Comparison of ENCODE assay signal across 8 cellular contexts in the genomic region with DNA sequence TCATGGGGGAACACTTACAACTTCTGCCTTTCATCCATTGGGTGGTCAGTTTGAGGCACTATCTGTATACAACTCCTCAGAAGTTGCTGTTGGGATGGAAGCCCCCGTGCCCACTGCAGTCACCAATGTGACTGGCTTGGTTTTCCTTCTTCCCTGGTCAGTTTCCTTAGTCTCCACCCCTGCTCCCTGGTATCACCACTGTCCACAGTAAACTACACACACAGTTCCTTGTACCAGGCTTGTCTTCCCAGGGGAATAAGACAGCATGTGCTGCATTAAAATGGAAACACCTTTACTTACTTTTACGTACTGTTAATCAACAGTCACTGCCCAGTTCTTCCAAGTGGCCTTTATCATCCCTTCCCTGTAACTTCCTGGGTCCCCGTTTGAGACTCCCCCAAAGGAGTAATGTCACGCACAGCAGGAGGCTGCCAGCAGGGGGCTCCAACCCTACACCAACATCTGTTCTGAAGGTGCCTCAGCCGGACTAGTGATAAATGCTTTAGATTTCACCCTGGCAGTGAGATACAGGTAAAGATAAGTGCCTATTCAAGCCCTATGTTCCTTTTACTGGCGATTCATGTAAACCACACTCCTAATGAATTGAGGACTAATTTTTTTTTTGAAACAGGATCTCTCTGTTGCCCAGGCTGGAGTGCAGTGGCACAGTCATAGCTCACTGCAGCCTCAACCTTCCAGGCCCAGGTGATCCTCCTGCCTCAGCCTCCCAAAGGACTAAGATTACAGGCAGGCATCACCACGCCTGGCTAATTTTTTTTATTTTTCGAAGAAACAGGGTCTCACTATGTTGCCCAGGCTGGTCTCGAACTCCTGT. TPM values are rescaled to one million over a fixed set of nuclear protein-coding genes. Genes with fewer than 3 reads are reported as not detected.
DNase-seq lines count a peak whose midpoint lies in the region; ATAC-seq, FAIRE-seq and TF ChIP-seq lines count a peak whose summit lies in the region.

No MANE protein-coding gene starts in this region.

- WGBS in pancreas, 2 donors = 30 to 41% methylated on average over 9 of the region's 9 CpGs
- 58 to 60% methylated on average over 9 of the region's 9 CpGs for WGBS in tibial nerve, 2 donors

- TF ChIP-seq CTCF in HCT116 (IDR thresholded peaks at IDR 0.05 in 2 of 3, conservative IDR thresholded peaks at IDR 0.05 in 1 of 3; ENCODE audit: borderline replicate concordance in 1 of 3, insufficient read depth in 1 of 3, low read depth in 2 of 3, low read length in 2 of 3) = peak; percentile 84 to 95 (median 95)
- peak; percentile 97 for TF ChIP-seq CTCF in foreskin fibroblast (IDR thresholded peaks at IDR 0.05; ENCODE audit: low read depth, low read length)
- TF ChIP-seq CTCF in pancreas (IDR thresholded peaks at IDR 0.05) = peak; percentile 79 to 81 (median 80)
- peak; percentile 44 to 83 (median 65) for TF ChIP-seq CTCF in tibial nerve (IDR thresholded peaks at IDR 0.05)

- TF ChIP-seq POLR2A in HCT116 (IDR thresholded peaks at IDR 0.05; ENCODE audit: borderline replicate concordance, extremely low read depth, insufficient read depth, insufficient read length) = no peak
- no peak for TF ChIP-seq POLR2A in tibial nerve (IDR thresholded peaks at IDR 0.05)

- ATAC-seq in HCT116 (peak; percentile 98), pancreas (peak; percentile 78 to 96 (median 93))

- no peaks in the 10 kb centered on the region for H3K79me2 ChIP-seq in HCT116 (ENCODE audit: insufficient read depth, low read length)

- no peak overlapping the region for H3K9ac ChIP-seq in HCT116 (ENCODE audit: low read length)

- BruUV-seq in HCT116 (replicated peaks; lab: Mats Ljungman, UMichigan) = no TSS peak

- RAD21 ChIA-PET in HCT116 (lab: Charles Lee; ENCODE audit: low non-redundant PET in 1 of 2, low total read pairs in 2 of 2, uncharacterized antibody in 2 of 2, unreplicated experiment in 2 of 2) = no interaction called here

- H3K9me3 ChIP-seq in HCT116 (ENCODE audit: control insufficient read depth in 1 of 2, insufficient read depth in 1 of 2, low read depth in 1 of 2, low read length in 2 of 2) (no peaks in the 10 kb centered on the region), pancreas (no peaks in the 10 kb centered on the region), tibial nerve (peaks cover 0 to 5% (median 0%) of the 10 kb centered on the region in 4 donors)

- peak overlapping the region; percentile 24 for H2AFZ ChIP-seq in HCT116 (ENCODE audit: low read depth, low read length, poor library complexity, severe bottlenecking)

- POLR2A ChIA-PET in HCT116 (lab: Charles Lee) = no interaction called here

- CTCF ChIA-PET in HCT116 (lab: Charles Lee) = interaction anchor here (2.1 kb wide), 1 partner anchor 259 kb away, joined by 11 read pairs; no protein-coding TSS in a partner anchor

- peak; percentile 25 for DNase-seq in COLO829 (ENCODE audit: low spot score)
- DNase-seq in HCT116 (ENCODE audit: low read depth, low spot score) = peak; percentile 37
- DNase-seq in RKO (ENCODE audit: low spot score) = peak; percentile 67
- DNase-seq in activated T-helper 1 cell treated with anti-CD3 and anti-CD28 coated beads, Interleukin-2, amount 50 U/mL, for 16 hours (ENCODE audit: low read depth in 1 of 2, low spot score in 1 of 2) = peak; percentile 54 to 64
- DNase-seq in foreskin fibroblast = peak; percentile 37 to 65
- peak; percentile 44 to 85 (median 66) for DNase-seq in pancreas
- DNase-seq in tibial nerve (ENCODE audit: low spot score in 2 of 2) = peak; percentile 30 to 74
- no peak for DNase-seq in GM19240 (ENCODE audit: insufficient read length, low spot score)

- no peak for FAIRE-seq in pancreas (lab: Jason Lieb, UNC)

- H3K27ac ChIP-seq in HCT116 (ENCODE audit: low read depth, low read length) = no peak overlapping the region
- no peak overlapping the region for H3K27ac ChIP-seq in pancreas
- H3K27ac ChIP-seq in tibial nerve = no peak overlapping the region

- H3K4me2 ChIP-seq in HCT116 (ENCODE audit: low read length) = no peak overlapping the region

- intact Hi-C loops in HCT116 (cut with micrococcal nuclease) = loop anchor here (1.0 kb wide), 2 partner anchors 65 to 260 kb away; no protein-coding TSS in a partner anchor
- intact Hi-C loops in pancreas (cut with DNase I) = loop anchor here in 1 of 3 donors (5.0 kb wide), 1 partner anchor 262 kb away; no protein-coding TSS in a partner anchor

- no peak for TF ChIP-seq EP300 in tibial nerve (IDR thresholded peaks at IDR 0.05)

- no peaks in the 10 kb centered on the region for H3K9me2 ChIP-seq in HCT116 (ENCODE audit: insufficient read depth)

- H4K20me1 ChIP-seq in HCT116 (ENCODE audit: insufficient read depth) = no peaks in the 10 kb centered on the region

- H3K4me1 ChIP-seq in HCT116 (ENCODE audit: control insufficient read depth in 1 of 2, insufficient read depth in 2 of 2, low read length in 2 of 2) = no peaks in the 10 kb centered on the region
- no peaks in the 10 kb centered on the region for H3K4me1 ChIP-seq in pancreas
- no peaks in the 10 kb centered on the region for H3K4me1 ChIP-seq in tibial nerve

- H3K27me3 ChIP-seq in HCT116 (ENCODE audit: insufficient read depth, low read length) = no peaks in the 10 kb centered on the region
- H3K27me3 ChIP-seq in pancreas = no peaks in the 10 kb centered on the region
- no peaks in the 10 kb centered on the region for H3K27me3 ChIP-seq in tibial nerve

- TF ChIP-seq RAD21 in HCT116 (IDR thresholded peaks at IDR 0.05; ENCODE audit: low read depth) = peak; percentile 82

- H3K36me3 ChIP-seq in HCT116 (ENCODE audit: control insufficient read depth in 1 of 2, insufficient read depth in 2 of 2, low read length in 2 of 2) (no peaks in the 10 kb centered on the region), pancreas (no peaks in the 10 kb centered on the region), tibial nerve (no peaks in the 10 kb centered on the region)

- H3K4me3 ChIP-seq in HCT116 (replicated peaks in 1 of 2; ENCODE audit: low read depth in 1 of 2, low read length in 2 of 2) (no peak overlapping the region), foreskin fibroblast (ENCODE audit: low read depth in 1 of 2, low read length in 2 of 2) (no peak overlapping the region), pancreas (no peak overlapping the region), tibial nerve (no peak overlapping the region)

TF ChIP-seq in HCT116, 20 proteins besides CTCF, POLR2A, EP300 and RAD21:
- peak; percentile 10 for TF ChIP-seq YY1 (IDR thresholded peaks at IDR 0.05; ENCODE audit: extremely low read depth, insufficient replicate concordance, low read depth, low read length)
- no peak for TF ChIP-seq EZH2phosphoT487 (IDR thresholded peaks at IDR 0.05; ENCODE audit: borderline replicate concordance)

RNA-seq across cellular contexts. Expression of a gene that starts 45.3 kb away (rescaled TPM):
- total RNA-seq in HCT116 (2021; ENCODE audit: unreplicated experiment) (7.1 TPM), pancreas (10 to 100 TPM; 15.0 to 71.0 (median 32.0) TPM), tibial nerve (10 to 100 TPM in 3 of 4 donors, 1 to 10 TPM in 1; 7.1 to 21.3 (median 14.2) TPM)
- 2.1 TPM in 2 replicates for polyA plus RNA-seq in HCT116 (2012)
- 10 to 100 TPM; 15.7 to 16.2 TPM for polyA plus RNA-seq in pancreas
